8 cellular contexts compared by ENCODE assay signal in genomic region chr18:31810336-31811130, GRCh38. TPM values are rescaled to one million over a fixed set of nuclear protein-coding genes. Genes with fewer than 3 reads are reported as not detected.
"Had no signal": no experiment of that assay in that cellular context is flagged by ENCODE, and none has a peak within 500 bp of the region (broad histone marks: within the 10 kb centered on the region; RNA-seq: fewer than 3 reads in every experiment).

No MANE protein-coding gene starts in this region.

RNA-seq across cellular contexts. Expression of gene SLC25A52, which starts 49.9 kb away (rescaled TPM):
- total RNA-seq: activated CD8-positive, alpha-beta T cell treated with anti-CD3 and anti-CD28 coated beads, Interleukin-2, amount 10 ng/mL, durations not matched to agents 7 days and 5 days; cardiac septum; MCF 10A; NCI-H460; Peyer's patch; Right ventricle myocardium superior; SJCRH30 had no signal
- polyA plus RNA-seq: adrenal gland had no signal
